ENCODE assay signal across 8 cellular contexts in the genomic region with DNA sequence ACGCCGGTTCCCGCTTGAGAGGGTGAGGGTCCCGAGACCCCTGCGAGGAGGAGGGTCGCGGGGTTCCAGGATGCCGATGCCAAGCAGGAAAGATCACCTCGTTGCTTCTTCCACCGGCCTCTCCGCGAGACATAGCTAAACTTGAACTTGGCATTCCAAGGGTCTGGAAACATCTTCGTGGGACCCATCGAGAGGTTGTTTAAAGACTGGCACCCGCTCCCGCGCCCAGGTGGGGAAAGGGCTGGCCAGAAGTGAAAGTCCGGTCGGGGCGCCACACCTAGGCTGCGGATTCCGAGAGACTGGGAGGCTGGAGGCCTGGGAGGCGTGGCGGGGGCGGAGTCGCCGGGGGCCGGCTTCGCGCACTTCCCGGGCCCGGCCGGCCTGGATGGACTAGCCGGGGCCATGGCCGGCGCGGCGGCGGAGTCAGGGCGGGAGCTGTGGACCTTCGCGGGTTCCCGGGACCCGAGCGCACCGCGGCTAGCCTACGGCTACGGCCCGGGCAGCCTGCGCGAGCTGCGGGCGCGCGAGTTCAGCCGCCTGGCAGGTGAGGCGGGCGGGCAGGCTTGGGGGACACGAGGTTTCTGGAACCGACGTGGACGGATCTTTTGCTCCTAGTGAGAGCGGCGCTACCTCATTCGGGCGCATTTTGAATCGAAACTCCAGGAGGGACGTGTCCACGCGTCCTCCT. TPM values are rescaled to one million over a fixed set of nuclear protein-coding genes. Genes with fewer than 3 reads are reported as not detected.
DNase-seq lines count a peak whose midpoint lies in the region; ATAC-seq, FAIRE-seq and TF ChIP-seq lines count a peak whose summit lies in the region.

A gene with protein sequence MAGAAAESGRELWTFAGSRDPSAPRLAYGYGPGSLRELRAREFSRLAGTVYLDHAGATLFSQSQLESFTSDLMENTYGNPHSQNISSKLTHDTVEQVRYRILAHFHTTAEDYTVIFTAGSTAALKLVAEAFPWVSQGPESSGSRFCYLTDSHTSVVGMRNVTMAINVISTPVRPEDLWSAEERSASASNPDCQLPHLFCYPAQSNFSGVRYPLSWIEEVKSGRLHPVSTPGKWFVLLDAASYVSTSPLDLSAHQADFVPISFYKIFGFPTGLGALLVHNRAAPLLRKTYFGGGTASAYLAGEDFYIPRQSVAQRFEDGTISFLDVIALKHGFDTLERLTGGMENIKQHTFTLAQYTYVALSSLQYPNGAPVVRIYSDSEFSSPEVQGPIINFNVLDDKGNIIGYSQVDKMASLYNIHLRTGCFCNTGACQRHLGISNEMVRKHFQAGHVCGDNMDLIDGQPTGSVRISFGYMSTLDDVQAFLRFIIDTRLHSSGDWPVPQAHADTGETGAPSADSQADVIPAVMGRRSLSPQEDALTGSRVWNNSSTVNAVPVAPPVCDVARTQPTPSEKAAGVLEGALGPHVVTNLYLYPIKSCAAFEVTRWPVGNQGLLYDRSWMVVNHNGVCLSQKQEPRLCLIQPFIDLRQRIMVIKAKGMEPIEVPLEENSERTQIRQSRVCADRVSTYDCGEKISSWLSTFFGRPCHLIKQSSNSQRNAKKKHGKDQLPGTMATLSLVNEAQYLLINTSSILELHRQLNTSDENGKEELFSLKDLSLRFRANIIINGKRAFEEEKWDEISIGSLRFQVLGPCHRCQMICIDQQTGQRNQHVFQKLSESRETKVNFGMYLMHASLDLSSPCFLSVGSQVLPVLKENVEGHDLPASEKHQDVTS (plus strand): TSS at position 360 of the 688 bp plus-strand sequence. CDS start 43 bp downstream, at position 403.

- FAIRE-seq in keratinocyte (lab: Jason Lieb, UNC) = no peak

- peaks cover 6% of the 10 kb centered on the region for H3K4me1 ChIP-seq in keratinocyte (ENCODE audit: control insufficient read depth, extremely low read depth, insufficient read depth, low read length)

- no peaks in the 10 kb centered on the region for H3K9me3 ChIP-seq in CD4-positive, alpha-beta T cell (ENCODE audit: control insufficient read depth, low read length)
- no peaks in the 10 kb centered on the region for H3K9me3 ChIP-seq in keratinocyte (ENCODE audit: control insufficient read depth, low read depth, low read length)

- H3K79me2 ChIP-seq in keratinocyte (ENCODE audit: control insufficient read depth, insufficient read depth, low read length) = no peaks in the 10 kb centered on the region

- H3K36me3 ChIP-seq in keratinocyte (ENCODE audit: control insufficient read depth in 2 of 2, extremely low read depth in 1 of 2, insufficient read depth in 2 of 2, low read length in 2 of 2) = no peaks in the 10 kb centered on the region

- no peaks in the 10 kb centered on the region for H3K36me3 Mint-ChIP-seq in CD4-positive, alpha-beta T cell (ENCODE audit: low read depth)

- CTCF ChIA-PET in CD4-positive, alpha-beta T cell (lab: Charles Lee) = no interaction called here

- POLR2A ChIA-PET in CD4-positive, alpha-beta T cell (lab: Charles Lee) = interaction anchor here (1.2 to 1.3 kb wide), 2 partner anchors 24 to 58 kb away, joined by 5 to 6 read pairs; a partner anchor contains a TSS

- H3K27ac ChIP-seq in CD4-positive, alpha-beta T cell (ENCODE audit: low read depth, low read length) = no peak within 1 kb of the TSS
- H3K27ac ChIP-seq in keratinocyte (ENCODE audit: control insufficient read depth, insufficient read depth, low read length) = peak within 1 kb of the TSS; percentile 31

- peak within 1 kb of the TSS; percentile 82 for H3K4me3 Mint-ChIP-seq in CD4-positive, alpha-beta T cell

- H3K27me3 ChIP-seq in CD4-positive, alpha-beta T cell (ENCODE audit: control insufficient read depth, insufficient read depth, low read length) = peaks cover 17% of the 10 kb centered on the region
- H3K27me3 ChIP-seq in keratinocyte (ENCODE audit: control insufficient read depth, extremely low read depth, insufficient read depth, low read length) = no peaks in the 10 kb centered on the region

- H3K9me1 ChIP-seq in keratinocyte (ENCODE audit: control insufficient read depth, extremely low read depth, insufficient read depth, low read length) = no peaks in the 10 kb centered on the region

- H3K9me3 Mint-ChIP-seq in CD4-positive, alpha-beta T cell = no peaks in the 10 kb centered on the region

- H3K9ac ChIP-seq in keratinocyte (ENCODE audit: control insufficient read depth, extremely low read depth, insufficient read depth, low read length) = peak within 1 kb of the TSS; percentile 63

- peak; percentile 64 for ATAC-seq in CD4-positive, alpha-beta T cell (ENCODE audit: poor library complexity)
- ATAC-seq in GM19455 (IDR thresholded peaks at IDR 0.05; ENCODE audit: unreplicated experiment) = peak; percentile 73
- ATAC-seq in HG03571 (IDR thresholded peaks at IDR 0.05; ENCODE audit: unreplicated experiment) = peak; percentile 80

- H3K27me3 Mint-ChIP-seq in CD4-positive, alpha-beta T cell = peaks cover 33% of the 10 kb centered on the region

- peaks cover 9% of the 10 kb centered on the region for H3K4me1 Mint-ChIP-seq in CD4-positive, alpha-beta T cell (ENCODE audit: low read depth)

- peak within 1 kb of the TSS; percentile 78 for H3K4me2 ChIP-seq in keratinocyte (ENCODE audit: control insufficient read depth, extremely low read depth, insufficient read depth, low read depth, low read length)

- peak within 1 kb of the TSS; percentile 56 to 76 (median 76) for H3K4me3 ChIP-seq in keratinocyte (ENCODE audit: control insufficient read depth in 2 of 3, extremely low read depth in 1 of 3, insufficient read depth in 2 of 3, low read depth in 1 of 3, low read length in 3 of 3)

- peak within 1 kb of the TSS; percentile 94 for H2AFZ ChIP-seq in keratinocyte (ENCODE audit: control insufficient read depth, low read length)

- peak in 8 of 10 experiments; percentile 9 to 54 (median 22) for DNase-seq in CD4-positive, alpha-beta T cell
- DNase-seq in T-helper 22 cell (ENCODE audit: low read depth) (peak; percentile 7), keratinocyte (ENCODE audit: low read depth, low spot score) (no peak), NCI-H2171 treated with DMSO at 0.1 percent for 48 hours (lab: John Stamatoyannopoulos, UW) (no peak)
- peak; percentile 21 for DNase-seq in central memory CD4-positive, alpha-beta T cell
- peak; percentile 49 to 67 for DNase-seq in stimulated activated CD4-positive, alpha-beta T cell treated with anti-CD3 and anti-CD28 coated beads, Interleukin-2, amount 100 ng/mL, for 24 hours

- H4K20me1 ChIP-seq in keratinocyte (ENCODE audit: control insufficient read depth, extremely low read depth, insufficient read depth, low read length) = no peaks in the 10 kb centered on the region

- TF ChIP-seq CTCF in CD4-positive, alpha-beta T cell (IDR thresholded peaks at IDR 0.05) = no peak
- no peak for TF ChIP-seq CTCF in keratinocyte (optimal IDR thresholded peaks at IDR 0.05 in 1 of 3, IDR thresholded peaks at IDR 0.05 in 1 of 3, conservative IDR thresholded peaks at IDR 0.05 in 1 of 3; ENCODE audit: extremely low read depth in 1 of 3, insufficient read depth in 2 of 3, low read length in 3 of 3)

- intact Hi-C loops in CD4-positive, alpha-beta T cell (cut with DNase I, micrococcal nuclease) = no loop called here

- dilution Hi-C loops in keratinocyte (cut with MboI; ENCODE audit: extremely low pct_ligation_motif_present, low sequenced_read_pairs) = no loop called here

- H3K27ac Mint-ChIP-seq in CD4-positive, alpha-beta T cell = no peak within 1 kb of the TSS

RNA-seq across cellular contexts. Expression of the gene that starts here (rescaled TPM):
- not detected for total RNA-seq in CD4-positive, alpha-beta T cell
- 1.1 to 2.8 TPM (median 2.2 TPM) in 3 replicates for polyA plus RNA-seq in keratinocyte
- polyA plus RNA-seq in keratinocyte (2011; ENCODE audit: low read depth) = 3.6 TPM
- polyA plus RNA-seq in keratinocyte (2011; cell fraction: cytosol; rRNA removed) = 1.3 and 1.8 TPM in 2 replicates
- polyA plus RNA-seq in keratinocyte (2011; cell fraction: nucleus; rRNA removed) = 2.6 and 2.9 TPM in 2 replicates
- polyA plus RNA-seq in keratinocyte (2012; ENCODE audit: low replicate concordance) = 1.1 and 7.4 TPM in 2 replicates
- polyA minus RNA-seq in keratinocyte = 1.7 to 6.3 TPM (median 3.3 TPM) in 3 replicates
- polyA minus RNA-seq in keratinocyte (2011; cell fraction: cytosol; rRNA and poly(A)+ RNA removed) = 3.3 TPM
- 2.6 and 3.4 TPM in 2 replicates for polyA minus RNA-seq in keratinocyte (2011; cell fraction: nucleus; rRNA and poly(A)+ RNA removed)

Comparison
In these comparisons a context has a peak if more than half of its experiments do, and no peak if none do; other contexts are left out.
1. Peak in DNase-seq and ATAC-seq in CD4-positive, alpha-beta T cell; RNA of the gene not detected or under 1 TPM.
2. DNase-seq: peak in T-helper 22 cell (single experiment), central memory CD4-positive, alpha-beta T cell (single experiment) and stimulated activated CD4-positive, alpha-beta T cell treated with anti-CD3 and anti-CD28 coated beads, Interleukin-2, amount 100 ng/mL, for 24 hours (2 of 2); none in keratinocyte (single experiment) and NCI-H2171 treated with DMSO at 0.1 percent for 48 hours (single experiment).
3. Peak in every context shown above with its lines, with median percentiles within 50 percentile points of each other: ATAC-seq.